1 cellular context compared by ENCODE assay signal in the genomic region with DNA sequence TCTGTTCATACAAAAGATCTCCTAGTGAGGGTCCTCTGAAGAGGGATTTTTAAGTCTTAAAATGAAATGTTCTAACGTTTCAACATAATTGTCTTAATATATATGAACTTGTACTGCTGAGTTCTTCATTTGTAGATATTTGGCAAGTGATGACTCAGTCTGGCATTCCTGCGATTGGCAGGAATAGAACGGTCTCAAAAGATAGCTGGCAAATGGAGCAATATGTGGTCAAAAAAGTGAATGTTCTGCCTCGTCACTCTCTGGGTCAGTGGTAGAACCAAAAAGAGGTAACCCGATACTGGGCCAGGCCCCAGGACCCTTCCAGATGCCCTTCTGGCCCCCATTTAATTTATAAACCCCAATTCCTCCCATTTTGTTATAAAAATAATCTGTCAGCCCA.
TF ChIP-seq lines count a peak whose summit lies in the region.

No MANE protein-coding gene starts in this region.

TF ChIP-seq in GM12878, 131 proteins besides CTCF, POLR2A, EP300 and RAD21 (continued from another document):
- TF ChIP-seq, protein P1, sequence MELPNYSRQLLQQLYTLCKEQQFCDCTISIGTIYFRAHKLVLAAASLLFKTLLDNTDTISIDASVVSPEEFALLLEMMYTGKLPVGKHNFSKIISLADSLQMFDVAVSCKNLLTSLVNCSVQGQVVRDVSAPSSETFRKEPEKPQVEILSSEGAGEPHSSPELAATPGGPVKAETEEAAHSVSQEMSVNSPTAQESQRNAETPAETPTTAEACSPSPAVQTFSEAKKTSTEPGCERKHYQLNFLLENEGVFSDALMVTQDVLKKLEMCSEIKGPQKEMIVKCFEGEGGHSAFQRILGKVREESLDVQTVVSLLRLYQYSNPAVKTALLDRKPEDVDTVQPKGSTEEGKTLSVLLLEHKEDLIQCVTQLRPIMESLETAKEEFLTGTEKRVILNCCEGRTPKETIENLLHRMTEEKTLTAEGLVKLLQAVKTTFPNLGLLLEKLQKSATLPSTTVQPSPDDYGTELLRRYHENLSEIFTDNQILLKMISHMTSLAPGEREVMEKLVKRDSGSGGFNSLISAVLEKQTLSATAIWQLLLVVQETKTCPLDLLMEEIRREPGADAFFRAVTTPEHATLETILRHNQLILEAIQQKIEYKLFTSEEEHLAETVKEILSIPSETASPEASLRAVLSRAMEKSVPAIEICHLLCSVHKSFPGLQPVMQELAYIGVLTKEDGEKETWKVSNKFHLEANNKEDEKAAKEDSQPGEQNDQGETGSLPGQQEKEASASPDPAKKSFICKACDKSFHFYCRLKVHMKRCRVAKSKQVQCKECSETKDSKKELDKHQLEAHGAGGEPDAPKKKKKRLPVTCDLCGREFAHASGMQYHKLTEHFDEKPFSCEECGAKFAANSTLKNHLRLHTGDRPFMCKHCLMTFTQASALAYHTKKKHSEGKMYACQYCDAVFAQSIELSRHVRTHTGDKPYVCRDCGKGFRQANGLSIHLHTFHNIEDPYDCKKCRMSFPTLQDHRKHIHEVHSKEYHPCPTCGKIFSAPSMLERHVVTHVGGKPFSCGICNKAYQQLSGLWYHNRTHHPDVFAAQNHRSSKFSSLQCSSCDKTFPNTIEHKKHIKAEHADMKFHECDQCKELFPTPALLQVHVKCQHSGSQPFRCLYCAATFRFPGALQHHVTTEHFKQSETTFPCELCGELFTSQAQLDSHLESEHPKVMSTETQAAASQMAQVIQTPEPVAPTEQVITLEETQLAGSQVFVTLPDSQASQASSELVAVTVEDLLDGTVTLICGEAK (IDR thresholded peaks at IDR 0.05; ENCODE audit: borderline replicate concordance) = no peak
TF ChIP-seq in GM12878: peak in this region for 1.
